Comparison of ENCODE assay signal across 8 cellular contexts in genomic region chr3:57983734-57984518, GRCh38. TPM values are rescaled to one million over a fixed set of nuclear protein-coding genes. Genes with fewer than 3 reads are reported as not detected.
A peak's percentile ranks its signal among the peaks of the same experiment; 100 is the strongest.
DNase-seq lines count a peak whose midpoint lies in the region; ATAC-seq, FAIRE-seq and TF ChIP-seq lines count a peak whose summit lies in the region.

No MANE protein-coding gene starts in this region.

- no peak for TF ChIP-seq POLR2A in endothelial cell of umbilical vein (IDR thresholded peaks at IDR 0.05; ENCODE audit: low read depth, low read length)

- H3K79me2 ChIP-seq in KMS-11 (ENCODE audit: insufficient read depth, low read depth) (no peaks in the 10 kb centered on the region), endothelial cell of umbilical vein (ENCODE audit: control insufficient read depth, insufficient read depth, low read length) (no peaks in the 10 kb centered on the region), neural progenitor cell (ENCODE audit: low read depth) (no peaks in the 10 kb centered on the region)

- no peaks in the 10 kb centered on the region for H3K9me3 Mint-ChIP-seq in activated B cell treated with CpG ODN at 0.5 μM for 24 hours
- H3K9me3 Mint-ChIP-seq in neural progenitor cell, result no peaks in the 10 kb centered on the region

- no peaks in the 10 kb centered on the region for H3F3A ChIP-seq in neural progenitor cell (ENCODE audit: low read depth)

- no peak for TF ChIP-seq CTCF in KMS-11 (conservative IDR thresholded peaks at IDR 0.05; ENCODE audit: low read depth, low read length)
- no peak for TF ChIP-seq CTCF in activated B cell treated with CpG ODN at 0.5 μM for 24 hours (IDR thresholded peaks at IDR 0.05)
- no peak for TF ChIP-seq CTCF in endothelial cell of umbilical vein (IDR thresholded peaks at IDR 0.05; ENCODE audit: extremely low read depth in 1 of 2, insufficient read depth in 1 of 2, low read depth in 1 of 2, low read length in 2 of 2)
- TF ChIP-seq CTCF in neural progenitor cell (IDR thresholded peaks at IDR 0.05), result no peak

- H3K27ac ChIP-seq in KMS-11, result no peak overlapping the region
- H3K27ac ChIP-seq in endothelial cell of umbilical vein (ENCODE audit: insufficient read depth, low read depth, low read length), result peak overlapping the region; percentile 56
- H3K27ac ChIP-seq in neural progenitor cell, result no peak overlapping the region

- H3K27me3 Mint-ChIP-seq in activated B cell treated with CpG ODN at 0.5 μM for 24 hours (no peaks in the 10 kb centered on the region), neural progenitor cell (ENCODE audit: insufficient read depth, low read depth) (peaks cover 6% of the 10 kb centered on the region)

- H3K4me3 ChIP-seq in KMS-11 (IDR thresholded peaks at IDR 0.05; ENCODE audit: insufficient read depth, low read depth, low read length) (no peak overlapping the region), endothelial cell of umbilical vein (replicated peaks in 1 of 3; ENCODE audit: insufficient read depth in 1 of 3, low read depth in 1 of 3, low read length in 3 of 3) (no peak overlapping the region), neural progenitor cell (no peak overlapping the region)

- H3K4me1 ChIP-seq in KMS-11 (ENCODE audit: low read depth, poor library complexity, severe bottlenecking) (peaks cover 5% of the 10 kb centered on the region), endothelial cell of umbilical vein (ENCODE audit: control insufficient read depth, extremely low read depth, insufficient read depth, low read length) (peaks cover 14% of the 10 kb centered on the region), neural progenitor cell (peaks cover 8% of the 10 kb centered on the region)

- H3K27me3 ChIP-seq in KMS-11 (ENCODE audit: insufficient read depth, low read depth) (no peaks in the 10 kb centered on the region), endothelial cell of umbilical vein (ENCODE audit: control insufficient read depth in 2 of 2, insufficient read depth in 2 of 2, low read length in 2 of 2) (no peaks in the 10 kb centered on the region), neural progenitor cell (peaks cover 10% of the 10 kb centered on the region)

- H3K36me3 Mint-ChIP-seq in activated B cell treated with CpG ODN at 0.5 μM for 24 hours (ENCODE audit: low read depth) (no peaks in the 10 kb centered on the region), neural progenitor cell (no peaks in the 10 kb centered on the region)

- intact Hi-C loops in activated B cell treated with CpG ODN at 0.5 μM for 24 hours (cut with micrococcal nuclease) (loop anchor here (1.0 to 2.0 kb wide), 2 partner anchors 15 to 24 kb away; partner anchors contain the start of gene FLNB), endothelial cell of umbilical vein (cut with micrococcal nuclease) (loop anchor here (1.0 kb wide), 1 partner anchor 9 kb away; no protein-coding TSS in a partner anchor)

- no peak overlapping the region for H3K9ac ChIP-seq in KMS-11
- H3K9ac ChIP-seq in endothelial cell of umbilical vein (replicated peaks; ENCODE audit: extremely low read depth, insufficient read depth, low read length), result no peak overlapping the region
- no peak overlapping the region for H3K9ac ChIP-seq in neural progenitor cell

- ATAC-seq in GM21737 (IDR thresholded peaks at IDR 0.05; ENCODE audit: unreplicated experiment), result peak; percentile 98
- ATAC-seq in activated B cell treated with CpG ODN at 0.5 μM for 24 hours (ENCODE audit: low read depth), result peak; percentile 97

- H3K4me3 Mint-ChIP-seq in activated B cell treated with CpG ODN at 0.5 μM for 24 hours (no peak overlapping the region), neural progenitor cell (no peak overlapping the region)

- H3K36me3 ChIP-seq in KMS-11 (ENCODE audit: insufficient read depth) (no peaks in the 10 kb centered on the region), endothelial cell of umbilical vein (ENCODE audit: control insufficient read depth in 2 of 2, extremely low read depth in 1 of 2, insufficient read depth in 2 of 2, low read length in 2 of 2) (no peaks in the 10 kb centered on the region), neural progenitor cell (no peaks in the 10 kb centered on the region)

- no peaks in the 10 kb centered on the region for H3K9me3 ChIP-seq in endothelial cell of umbilical vein (replicated peaks; ENCODE audit: control insufficient read depth, insufficient read depth, low read length)
- no peaks in the 10 kb centered on the region for H3K9me3 ChIP-seq in neural progenitor cell (ENCODE audit: low read depth)

- no peak overlapping the region for H3K4me2 ChIP-seq in KMS-11
- H3K4me2 ChIP-seq in endothelial cell of umbilical vein (ENCODE audit: insufficient read depth, low read length), result peak overlapping the region; percentile 38
- peak overlapping the region; percentile 19 for H3K4me2 ChIP-seq in neural progenitor cell

- FAIRE-seq in endothelial cell of umbilical vein (lab: Jason Lieb, UNC) (peak; percentile 87), urothelium cell line (lab: Jason Lieb, UNC) (peak; percentile 75)

- H2AFZ ChIP-seq in KMS-11 (ENCODE audit: low read depth) (peak overlapping the region; percentile 22), endothelial cell of umbilical vein (ENCODE audit: low read depth, low read length) (no peak overlapping the region), neural progenitor cell (replicated peaks) (no peak overlapping the region)

- H3K4me1 Mint-ChIP-seq in activated B cell treated with CpG ODN at 0.5 μM for 24 hours, result peaks cover 27% of the 10 kb centered on the region
- H3K4me1 Mint-ChIP-seq in neural progenitor cell, result peaks cover 7% of the 10 kb centered on the region

- H3K27ac Mint-ChIP-seq in activated B cell treated with CpG ODN at 0.5 μM for 24 hours (peak overlapping the region; percentile 50), neural progenitor cell (no peak overlapping the region)

- no peaks in the 10 kb centered on the region for H3K9me1 ChIP-seq in endothelial cell of umbilical vein (replicated peaks; ENCODE audit: control insufficient read depth, extremely low read depth, insufficient read depth, low read length)

- CTCF ChIA-PET in activated B cell treated with CpG ODN at 0.5 μM for 24 hours (lab: Charles Lee), result interaction anchor here (1.0 kb wide), 1 partner anchor 24 kb away, joined by 3 read pairs; no protein-coding TSS in a partner anchor
- CTCF ChIA-PET in endothelial cell of umbilical vein (lab: Charles Lee), result interaction anchor here (0.6 kb wide), 1 partner anchor 327 kb away, joined by 3 read pairs; no protein-coding TSS in a partner anchor

- dilution Hi-C loops in endothelial cell of umbilical vein (cut with MboI; ENCODE audit: extremely low pct_ligation_motif_present, low sequenced_read_pairs), result no loop called here

- H4K20me1 ChIP-seq in KMS-11 (ENCODE audit: insufficient read depth) (no peaks in the 10 kb centered on the region), endothelial cell of umbilical vein (replicated peaks; ENCODE audit: control insufficient read depth, extremely low read depth, insufficient read depth, low read length) (no peaks in the 10 kb centered on the region), neural progenitor cell (ENCODE audit: low read depth) (no peaks in the 10 kb centered on the region)

- BruUV-seq in endothelial cell of umbilical vein (replicated peaks; lab: Mats Ljungman, UMichigan), result TSS peak; percentile 68

- peak; percentile 77 for DNase-seq in GF-D8 (lab: John Stamatoyannopoulos, UW)
- peak; percentile 34 for DNase-seq in activated B cell treated with CpG ODN at 0.5 μM for 24 hours
- peak; percentile 81 for DNase-seq in endothelial cell of umbilical vein (ENCODE audit: low read depth, low spot score)
- peak; percentile 19 for DNase-seq in neural progenitor cell (ENCODE audit: low spot score)
- peak; percentile 61 for DNase-seq in urothelium cell line (ENCODE audit: low spot score)
- DNase-seq in NCI-H1930 (lab: John Stamatoyannopoulos, UW), result no peak

- POLR2A ChIA-PET in activated B cell treated with CpG ODN at 0.5 μM for 24 hours (lab: Charles Lee) (interaction anchor here (0.7 kb wide), 1 partner anchor 636 kb away, joined by 5 read pairs; no protein-coding TSS in a partner anchor), endothelial cell of umbilical vein (lab: Charles Lee) (no interaction called here)

TF ChIP-seq in endothelial cell of umbilical vein, 7 proteins besides CTCF, POLR2A, EP300 and RAD21:
- TF ChIP-seq MYC (IDR thresholded peaks at IDR 0.05; ENCODE audit: low read depth, low read length) (no peak), FOS (IDR thresholded peaks at IDR 0.05; ENCODE audit: borderline replicate concordance, insufficient read depth, low read length) (peak; percentile 92), EZH2 (IDR thresholded peaks at IDR 0.05; ENCODE audit: borderline replicate concordance, low read depth, low read length, severe bottlenecking) (no peak), GATA2 (IDR thresholded peaks at IDR 0.05; ENCODE audit: insufficient read depth, insufficient read length, low read depth, low read length) (peak; percentile 84), JUN (IDR thresholded peaks at IDR 0.05; ENCODE audit: borderline replicate concordance, insufficient read depth, insufficient read length, low read depth) (peak; percentile 74), POLR2AphosphoS5 (IDR thresholded peaks at IDR 0.05; ENCODE audit: insufficient read depth, low read depth, low read length) (peak; percentile 86)
- TF ChIP-seq, protein P1, sequence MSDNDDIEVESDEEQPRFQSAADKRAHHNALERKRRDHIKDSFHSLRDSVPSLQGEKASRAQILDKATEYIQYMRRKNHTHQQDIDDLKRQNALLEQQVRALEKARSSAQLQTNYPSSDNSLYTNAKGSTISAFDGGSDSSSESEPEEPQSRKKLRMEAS (IDR thresholded peaks at IDR 0.05; ENCODE audit: insufficient read depth, insufficient read length), result no peak

RNA-seq across cellular contexts. Expression of gene FLNB, which starts 24.3 kb away (rescaled TPM):
- total RNA-seq in activated B cell treated with CpG ODN at 0.5 μM for 24 hours (13.4 and 16.7 TPM in 2 replicates), endothelial cell of umbilical vein (595 and 670 TPM in 2 replicates), neural progenitor cell (ENCODE audit: low replicate concordance) (32.0 and 54.9 TPM in 2 replicates)
- 479 and 516 TPM in 2 replicates for polyA plus RNA-seq in endothelial cell of umbilical vein
- 267 and 270 TPM in 2 replicates for polyA plus RNA-seq in endothelial cell of umbilical vein (2011; cell fraction: cytosol; rRNA removed)
- polyA plus RNA-seq in endothelial cell of umbilical vein (2011; cell fraction: nucleus; rRNA removed), result 3,546 and 4,297 TPM in 2 replicates
- polyA plus RNA-seq in endothelial cell of umbilical vein (2012), result 427 and 466 TPM in 2 replicates
- polyA minus RNA-seq in endothelial cell of umbilical vein, result 1,506 and 1,741 TPM in 2 replicates
- 139 TPM for polyA minus RNA-seq in endothelial cell of umbilical vein (2011; cell fraction: cytosol; rRNA and poly(A)+ RNA removed)
- polyA minus RNA-seq in endothelial cell of umbilical vein (2011; cell fraction: nucleus; rRNA and poly(A)+ RNA removed), result 3,042 and 3,714 TPM in 2 replicates

Comparison
In these comparisons a context has a peak if more than half of its experiments do, and no peak if none do; other contexts are left out.
1. DNase-seq: peak in GF-D8 (single experiment), activated B cell treated with CpG ODN at 0.5 μM for 24 hours (single experiment), endothelial cell of umbilical vein (single experiment), neural progenitor cell (single experiment) and urothelium cell line (single experiment); none in NCI-H1930 (0 of 2).
2. RNA of gene FLNB, which starts 24.3 kb away (total RNA-seq): 595 to 670 TPM in endothelial cell of umbilical vein; 32.0 to 54.9 TPM in neural progenitor cell and 13.4 to 16.7 TPM in activated B cell treated with CpG ODN at 0.5 μM for 24 hours; every median in the first group is over 10 times any median in the second.